ENCODE assay signal across 23 cellular contexts in the genomic region with DNA sequence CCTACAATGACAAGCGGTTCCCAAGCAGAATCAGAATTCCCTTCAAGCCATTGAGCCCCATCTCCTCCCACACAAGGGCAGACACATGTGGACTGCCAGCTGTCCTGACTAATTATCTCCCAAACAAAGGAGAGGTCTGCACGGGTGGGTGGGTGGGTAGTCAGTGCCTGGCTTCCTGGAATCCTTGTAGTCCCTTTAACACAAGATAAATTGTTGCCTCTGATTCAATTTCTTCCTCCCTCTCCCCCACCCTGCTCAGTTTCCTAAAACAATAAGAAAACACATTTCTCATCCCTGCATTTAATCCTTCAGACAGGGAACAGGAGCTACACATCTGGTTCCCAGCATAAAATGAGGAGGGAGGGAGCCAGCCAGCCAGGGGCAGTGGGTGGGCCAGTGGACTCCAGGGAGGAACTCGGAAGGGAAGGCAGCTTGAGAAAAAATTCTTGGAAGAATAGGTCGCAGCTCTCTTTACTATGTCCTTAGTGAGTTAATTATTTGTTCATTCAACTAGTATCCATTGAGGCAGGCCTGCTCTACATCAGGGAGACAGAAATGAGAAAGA. TPM values are rescaled to one million over a fixed set of nuclear protein-coding genes. Genes with fewer than 3 reads are reported as not detected.
DNase-seq lines count a peak whose midpoint lies in the region; ATAC-seq and TF ChIP-seq lines count a peak whose summit lies in the region.
"Had no signal": no experiment of that assay in that cellular context is flagged by ENCODE, and none has a peak within 500 bp of the region (broad histone marks: within the 10 kb centered on the region; RNA-seq: fewer than 3 reads in every experiment).

No MANE protein-coding gene starts in this region.

- H3K4me1 ChIP-seq in esophagus squamous epithelium, result no peaks in the 10 kb centered on the region
- H3K4me1 ChIP-seq: BLaER1 treated with 17β-estradiol and CSF1 and Interleukin-3, amounts not matched to agents 10 nM and 100 nM had no signal

- H3K4me3 Mint-ChIP-seq in activated CD8-positive, alpha-beta memory T cell treated with anti-CD3 and anti-CD28 coated beads, Interleukin-2, amount 10 ng/mL, durations not matched to agents 7 days and 5 days, result no peak overlapping the region
- no peak overlapping the region for H3K4me3 Mint-ChIP-seq in osteocyte (ENCODE audit: unreplicated experiment)
- H3K4me3 Mint-ChIP-seq: CD4-positive, alpha-beta T cell had no signal

- DNase-seq in activated CD8-positive, alpha-beta memory T cell treated with anti-CD3 and anti-CD28 coated beads, Interleukin-2, amount 10 ng/mL, durations not matched to agents 7 days and 5 days, result peak; percentile 23
- no peak for DNase-seq in activated CD8-positive, alpha-beta memory T cell treated with anti-CD3 and anti-CD28 coated beads, Interleukin-2, amount 50 U/mL, for 4 hours
- DNase-seq in left kidney (ENCODE audit: low read depth, low spot score), result peak; percentile 96
- DNase-seq in osteocyte (ENCODE audit: extremely low spot score, unreplicated experiment), result peak; percentile 59
- DNase-seq in esophagus squamous epithelium (lab: John Stamatoyannopoulos, UW), result no peak
- no peak for DNase-seq in OCI-M1 (lab: John Stamatoyannopoulos, UW)
- DNase-seq: AML-193; CD4-positive, alpha-beta T cell; GOT3; HCEC 1CT; NCI-H1048; NCI-H1694; NCI-H2029 treated with DMSO at 0.1 percent for 48 hours; NCI-H345; NCI-H510A treated with DMSO at 0.1 percent for 48 hours; NCI-H748 treated with DMSO at 0.1 percent for 48 hours; SHP77 treated with DMSO at 0.1 percent for 48 hours; SW 1271 had no signal

- H3K9me3 Mint-ChIP-seq in activated CD8-positive, alpha-beta memory T cell treated with anti-CD3 and anti-CD28 coated beads, Interleukin-2, amount 10 ng/mL, durations not matched to agents 7 days and 5 days (ENCODE audit: low read depth), result no peaks in the 10 kb centered on the region
- no peaks in the 10 kb centered on the region for H3K9me3 Mint-ChIP-seq in osteocyte (ENCODE audit: unreplicated experiment)
- H3K9me3 Mint-ChIP-seq: CD4-positive, alpha-beta T cell had no signal

- H3K27me3 ChIP-seq in esophagus squamous epithelium, result peaks cover 0 to 13% (median 0%) of the 10 kb centered on the region in 4 donors
- H3K27me3 ChIP-seq: BLaER1 treated with 17β-estradiol and CSF1 and Interleukin-3, amounts not matched to agents 10 nM and 100 nM had no signal

- no peak for ATAC-seq in activated CD8-positive, alpha-beta memory T cell treated with anti-CD3 and anti-CD28 coated beads, Interleukin-2, amount 10 ng/mL, durations not matched to agents 7 days and 5 days
- ATAC-seq in HG02981 (IDR thresholded peaks at IDR 0.05; ENCODE audit: unreplicated experiment), result no peak
- ATAC-seq: Panc1 had no signal

- peaks cover 51% of the 10 kb centered on the region for H3K27me3 Mint-ChIP-seq in activated CD8-positive, alpha-beta memory T cell treated with anti-CD3 and anti-CD28 coated beads, Interleukin-2, amount 10 ng/mL, durations not matched to agents 7 days and 5 days
- H3K27me3 Mint-ChIP-seq in osteocyte (ENCODE audit: unreplicated experiment), result peaks cover 6% of the 10 kb centered on the region

- H3K4me1 Mint-ChIP-seq in activated CD8-positive, alpha-beta memory T cell treated with anti-CD3 and anti-CD28 coated beads, Interleukin-2, amount 10 ng/mL, durations not matched to agents 7 days and 5 days, result no peaks in the 10 kb centered on the region
- H3K4me1 Mint-ChIP-seq in osteocyte (ENCODE audit: unreplicated experiment), result no peaks in the 10 kb centered on the region

- CTCF ChIA-PET in activated CD8-positive, alpha-beta memory T cell treated with anti-CD3 and anti-CD28 coated beads, Interleukin-2, amount 10 ng/mL, durations not matched to agents 7 days and 5 days (lab: Charles Lee), result interaction anchor here (0.6 kb wide), 1 partner anchor 162 kb away, joined by 3 read pairs; no protein-coding TSS in a partner anchor

- no peaks in the 10 kb centered on the region for H3K9me3 ChIP-seq in esophagus squamous epithelium
- H3K9me3 ChIP-seq: BLaER1 treated with 17β-estradiol and CSF1 and Interleukin-3, amounts not matched to agents 10 nM and 100 nM had no signal

- no peak overlapping the region for H3K27ac Mint-ChIP-seq in activated CD8-positive, alpha-beta memory T cell treated with anti-CD3 and anti-CD28 coated beads, Interleukin-2, amount 10 ng/mL, durations not matched to agents 7 days and 5 days
- no peak overlapping the region for H3K27ac Mint-ChIP-seq in osteocyte (ENCODE audit: unreplicated experiment)
- H3K27ac Mint-ChIP-seq: CD4-positive, alpha-beta T cell had no signal

- H3K36me3 ChIP-seq in esophagus squamous epithelium, result no peaks in the 10 kb centered on the region
- H3K36me3 ChIP-seq: BLaER1 treated with 17β-estradiol and CSF1 and Interleukin-3, amounts not matched to agents 10 nM and 100 nM had no signal

- WGBS in esophagus squamous epithelium, 2 donors, result 42 to 43% methylated on average over 4 of the region's 4 CpGs

- TF ChIP-seq CTCF in osteocyte (IDR thresholded peaks at IDR 0.05) (no peak), esophagus squamous epithelium (IDR thresholded peaks at IDR 0.05) (no peak)

- H3K36me3 Mint-ChIP-seq in activated CD8-positive, alpha-beta memory T cell treated with anti-CD3 and anti-CD28 coated beads, Interleukin-2, amount 10 ng/mL, durations not matched to agents 7 days and 5 days, result no peaks in the 10 kb centered on the region
- H3K36me3 Mint-ChIP-seq in osteocyte (ENCODE audit: unreplicated experiment), result no peaks in the 10 kb centered on the region

- H3K4me3 ChIP-seq in esophagus squamous epithelium, result no peak overlapping the region
- H3K4me3 ChIP-seq: BLaER1 treated with 17β-estradiol and CSF1 and Interleukin-3, amounts not matched to agents 10 nM and 100 nM had no signal

- no peak for TF ChIP-seq POLR2A in esophagus squamous epithelium (IDR thresholded peaks at IDR 0.05)

- intact Hi-C loops in esophagus squamous epithelium (cut with DNase I), result no loop called here

- H3K27ac ChIP-seq in esophagus squamous epithelium, result no peak overlapping the region
- H3K27ac ChIP-seq: BLaER1 treated with 17β-estradiol and CSF1 and Interleukin-3, amounts not matched to agents 10 nM and 100 nM; HL-60; RWPE1 had no signal

RNA-seq across cellular contexts. Expression of gene CCT6B, which starts 58.4 kb away (rescaled TPM):
- 1 to 10 TPM; 1.9 to 2.4 TPM for total RNA-seq in activated CD8-positive, alpha-beta memory T cell treated with anti-CD3 and anti-CD28 coated beads, Interleukin-2, amount 10 ng/mL, durations not matched to agents 7 days and 5 days
- total RNA-seq in osteocyte (3.2 and 3.6 TPM in 2 replicates), esophagus squamous epithelium (1 to 10 TPM in 2 of 4 donors, under 1 TPM in 2; 0.34 to 3.1 (median 1.4) TPM)

RNA-seq across cellular contexts. Expression of gene ZNF830, which starts 58.5 kb away (rescaled TPM):
- 10 to 100 TPM; 27.7 to 32.7 TPM for total RNA-seq in activated CD8-positive, alpha-beta memory T cell treated with anti-CD3 and anti-CD28 coated beads, Interleukin-2, amount 10 ng/mL, durations not matched to agents 7 days and 5 days
- total RNA-seq in osteocyte, result 16.4 and 17.5 TPM in 2 replicates
- 10 to 100 TPM in 2 of 4 donors, 1 to 10 TPM in 2; 6.1 to 13.4 (median 9.2) TPM for total RNA-seq in esophagus squamous epithelium

Comparison
In these comparisons a context has a peak if more than half of its experiments do, and no peak if none do; other contexts are left out.
1. DNase-seq: peak in activated CD8-positive, alpha-beta memory T cell treated with anti-CD3 and anti-CD28 coated beads, Interleukin-2, amount 10 ng/mL, durations not matched to agents 7 days and 5 days (single experiment), left kidney (single experiment) and osteocyte (single experiment); none in activated CD8-positive, alpha-beta memory T cell treated with anti-CD3 and anti-CD28 coated beads, Interleukin-2, amount 50 U/mL, for 4 hours (single experiment), esophagus squamous epithelium (single experiment) and OCI-M1 (single experiment).